Comparison of ENCODE assay signal across 30 cellular contexts in genomic region chr12:87283111-87283510, GRCh38.
"Had no signal": no experiment of that assay in that cellular context is flagged by ENCODE, and none has a peak within 500 bp of the region (broad histone marks: within the 10 kb centered on the region; RNA-seq: fewer than 3 reads in every experiment).

No MANE protein-coding gene starts in this region.

- H3K27me3 ChIP-seq: adrenal gland, body of pancreas, esophagus muscularis mucosa, foreskin keratinocyte, gastroesophageal sphincter, heart right ventricle had no signal

- H3K9me3 ChIP-seq: adrenal gland, body of pancreas, esophagus muscularis mucosa, heart right ventricle had no signal

- H3K36me3 ChIP-seq: adrenal gland, esophagus muscularis mucosa, gastroesophageal sphincter, heart right ventricle had no signal

- H3K4me3 ChIP-seq: adrenal gland, body of pancreas, esophagus muscularis mucosa, gastroesophageal sphincter, heart right ventricle had no signal

- H3K27ac ChIP-seq: adrenal gland, body of pancreas, esophagus muscularis mucosa, foreskin keratinocyte, gastroesophageal sphincter, heart right ventricle had no signal

- H3K4me1 ChIP-seq: adrenal gland, body of pancreas, esophagus muscularis mucosa, foreskin keratinocyte, gastroesophageal sphincter, heart right ventricle had no signal

- DNase-seq: activated CD4-positive, alpha-beta memory T cell treated with anti-CD3 and anti-CD28 coated beads for 36 hours; activated CD4-positive, alpha-beta T cell treated with anti-CD3 and anti-CD28 coated beads for 36 hours; activated CD4-positive, alpha-beta T cell treated with anti-CD3 and anti-CD28 coated beads, Interleukin-2, amount 10 ng/mL, durations not matched to agents 24 days and 14 days; activated CD4-positive, CD25-positive, alpha-beta regulatory T cell; activated CD4-positive, CD25-positive, alpha-beta regulatory T cell treated with anti-CD3 and anti-CD28 coated beads, Interleukin-2, amount 50 U/mL, for 72 hours; activated CD8-positive, alpha-beta memory T cell treated with anti-CD3 and anti-CD28 coated beads, Interleukin-2, amount 10 ng/mL, durations not matched to agents 7 days and 5 days; activated CD8-positive, alpha-beta memory T cell treated with anti-CD3 and anti-CD28 coated beads, Interleukin-2, amount 50 U/mL, for 4 hours; activated CD8-positive, alpha-beta T cell treated with anti-CD3 and anti-CD28 coated beads, Interleukin-2, amount 10 ng/mL, durations not matched to agents 7 days and 5 days; activated effector memory CD4-positive, alpha-beta T cell treated with anti-CD3 and anti-CD28 coated beads, Interleukin-2, amount 50 U/mL, for 16 hours; activated naive CD4-positive, alpha-beta T cell treated with anti-CD3 and anti-CD28 coated beads for 36 hours; activated naive CD8-positive, alpha-beta T cell treated with anti-CD3 and anti-CD28 coated beads for 36 hours; activated naive CD8-positive, alpha-beta T cell treated with anti-CD3 and anti-CD28 coated beads, Interleukin-2, amount 50 U/mL, for 24 hours; activated T-cell treated with anti-CD3 and anti-CD28 coated beads, Interleukin-2, amount 50 U/mL, for 1 hour; activated T-cell treated with anti-CD3 and anti-CD28 coated beads, Interleukin-2, amount 50 U/mL, for 48 hours; adrenal gland; amygdala; aorta; body of pancreas; caudate nucleus; cortex of kidney; dermis blood vessel endothelial cell; effector CD4-positive, alpha-beta T cell; effector memory CD8-positive, alpha-beta T cell; erythroblast; foreskin keratinocyte; heart right ventricle; T-helper 17 cell; T1000 had no signal
